10 cellular contexts compared by ENCODE assay signal in the genomic region with DNA sequence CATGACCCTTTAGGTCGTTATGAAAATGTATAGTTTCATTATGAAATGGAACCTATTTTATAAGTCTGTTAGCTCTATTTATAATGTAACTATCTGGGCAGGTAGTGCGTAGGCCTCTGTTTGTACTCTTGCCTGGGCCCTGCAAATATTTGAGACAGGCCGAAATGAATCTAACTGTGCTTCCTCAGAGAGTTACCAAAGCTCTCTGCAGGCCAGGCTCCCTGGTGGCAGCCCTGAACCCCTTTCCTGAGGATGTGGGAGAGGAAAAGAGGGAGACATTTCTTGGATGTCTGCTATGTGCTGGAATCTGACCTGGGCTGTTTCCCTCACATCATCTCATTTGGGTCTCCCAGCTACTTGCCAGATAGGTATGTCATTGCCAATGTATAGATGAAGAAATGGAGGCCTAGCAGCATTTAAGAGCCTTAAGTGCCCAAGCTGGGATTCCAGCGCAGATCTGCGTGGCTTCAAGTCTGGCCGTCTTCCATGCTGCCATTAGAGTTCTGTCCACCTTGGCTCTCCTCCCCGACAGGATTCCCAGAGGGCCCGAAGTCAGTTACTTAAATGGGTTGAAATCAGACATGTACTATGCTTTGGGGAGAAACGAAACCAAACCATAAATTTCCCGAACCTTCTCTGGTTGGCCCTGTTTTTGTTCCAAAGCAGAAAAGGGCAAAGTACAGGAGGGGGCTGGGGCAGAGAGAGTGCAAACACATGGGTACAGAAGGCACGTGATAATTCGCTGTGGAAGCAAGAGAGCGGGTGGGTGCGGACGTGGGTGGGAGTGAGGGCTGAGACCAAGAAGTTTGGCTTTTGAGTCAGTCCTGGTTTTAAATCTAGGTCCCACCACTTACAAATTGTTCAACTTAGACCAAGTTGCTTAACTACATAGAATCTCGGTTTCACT. TPM values are rescaled to one million over a fixed set of nuclear protein-coding genes. Genes with fewer than 3 reads are reported as not detected.
DNase-seq lines count a peak whose midpoint lies in the region; ATAC-seq and TF ChIP-seq lines count a peak whose summit lies in the region.
"Had no signal": no experiment of that assay in that cellular context is flagged by ENCODE, and none has a peak within 500 bp of the region (broad histone marks: within the 10 kb centered on the region; RNA-seq: fewer than 3 reads in every experiment).

No MANE protein-coding gene starts in this region.

- POLR2A ChIA-PET in activated CD8-positive, alpha-beta T cell treated with anti-CD3 and anti-CD28 coated beads for 36 hours (lab: Charles Lee) = interaction anchor here (0.9 to 4.3 kb wide), 15 partner anchors 9 to 57 kb away, joined by 3 to 87 read pairs (median 6); a partner anchor contains a TSS

- H3K4me1 ChIP-seq in endodermal cell (ENCODE audit: control insufficient read depth, insufficient read depth, low read length) = no peaks in the 10 kb centered on the region

- H3K36me3 ChIP-seq in endodermal cell (ENCODE audit: control insufficient read depth, insufficient read depth, low read length) = no peaks in the 10 kb centered on the region

- CTCF ChIA-PET in activated CD8-positive, alpha-beta T cell treated with anti-CD3 and anti-CD28 coated beads for 36 hours (lab: Charles Lee) = interaction anchor here (0.9 to 2.5 kb wide), 9 partner anchors 9 to 36 kb away, joined by 3 to 24 read pairs (median 4); no protein-coding TSS in a partner anchor

- DNase-seq in GM12865 (ENCODE audit: low read depth) (peak; percentile 69), fibroblast of peridontal ligament (ENCODE audit: extremely low read depth) (peak; percentile 15), endodermal cell (no peak), anterior cingulate cortex (lab: John Stamatoyannopoulos, UW) (no peak), NCI-H2196 (lab: John Stamatoyannopoulos, UW; ENCODE audit: unreplicated experiment) (no peak), NCI-H226 (no peak)
- DNase-seq in activated CD8-positive, alpha-beta T cell treated with anti-CD3 and anti-CD28 coated beads for 36 hours = peak; percentile 94
- peak; percentile 54 to 77 for DNase-seq in stimulated activated CD8-positive, alpha-beta memory T cell treated with anti-CD3 and anti-CD28 coated beads, Interleukin-15, amount 100 ng/mL, for 4 hours (ENCODE audit: low read depth in 2 of 2)
- DNase-seq: DMS 273 treated with DMSO at 0.1 percent for 48 hours had no signal

- H3K4me3 ChIP-seq in GM12865 (ENCODE audit: low read depth, low read length) (peak overlapping the region; percentile 23), endodermal cell (ENCODE audit: low read length) (no peak overlapping the region)

- ATAC-seq in activated CD8-positive, alpha-beta T cell treated with anti-CD3 and anti-CD28 coated beads for 36 hours = no peak
- ATAC-seq: Panc1 had no signal

- peaks cover 8% of the 10 kb centered on the region for H3K9me3 Mint-ChIP-seq in activated CD8-positive, alpha-beta T cell treated with anti-CD3 and anti-CD28 coated beads for 36 hours
- peaks cover 3% of the 10 kb centered on the region for H3K9me3 Mint-ChIP-seq in endodermal cell

- no peak overlapping the region for H3K9ac ChIP-seq in endodermal cell (ENCODE audit: extremely low read depth, low read length, poor library complexity, severe bottlenecking)

- intact Hi-C loops in activated CD8-positive, alpha-beta T cell treated with anti-CD3 and anti-CD28 coated beads for 36 hours (cut with micrococcal nuclease) = loop anchor here (2.0 kb wide), 1 partner anchor 35 kb away; no protein-coding TSS in a partner anchor

- peaks cover 92% of the 10 kb centered on the region for H3K4me1 Mint-ChIP-seq in activated CD8-positive, alpha-beta T cell treated with anti-CD3 and anti-CD28 coated beads for 36 hours (ENCODE audit: low read depth)
- H3K4me1 Mint-ChIP-seq in endodermal cell = peaks cover 12% of the 10 kb centered on the region

- TF ChIP-seq CTCF in GM12865 (IDR thresholded peaks at IDR 0.05; ENCODE audit: insufficient read depth, low read depth, low read length, missing control alignments) = no peak
- TF ChIP-seq CTCF in activated CD8-positive, alpha-beta T cell treated with anti-CD3 and anti-CD28 coated beads for 36 hours (IDR thresholded peaks at IDR 0.05) = no peak
- TF ChIP-seq CTCF in endodermal cell (conservative IDR thresholded peaks at IDR 0.05) = no peak

- no peaks in the 10 kb centered on the region for H3K9me3 ChIP-seq in endodermal cell (ENCODE audit: control insufficient read depth, low read length)

- peak overlapping the region; percentile 99 for H3K27ac Mint-ChIP-seq in activated CD8-positive, alpha-beta T cell treated with anti-CD3 and anti-CD28 coated beads for 36 hours
- H3K27ac Mint-ChIP-seq in endodermal cell = no peak overlapping the region

- H3K27ac ChIP-seq in endodermal cell (ENCODE audit: low read depth, low read length) = no peak overlapping the region

- H3K27me3 Mint-ChIP-seq in activated CD8-positive, alpha-beta T cell treated with anti-CD3 and anti-CD28 coated beads for 36 hours = no peaks in the 10 kb centered on the region
- peaks cover 7% of the 10 kb centered on the region for H3K27me3 Mint-ChIP-seq in endodermal cell (ENCODE audit: insufficient read depth)

- H3K36me3 Mint-ChIP-seq in activated CD8-positive, alpha-beta T cell treated with anti-CD3 and anti-CD28 coated beads for 36 hours (ENCODE audit: low read depth) = peaks cover 19% of the 10 kb centered on the region
- H3K36me3 Mint-ChIP-seq in endodermal cell (ENCODE audit: low read depth) = no peaks in the 10 kb centered on the region

- peak overlapping the region; percentile 54 for H3K4me3 Mint-ChIP-seq in activated CD8-positive, alpha-beta T cell treated with anti-CD3 and anti-CD28 coated beads for 36 hours
- no peak overlapping the region for H3K4me3 Mint-ChIP-seq in endodermal cell

- no peaks in the 10 kb centered on the region for H3K27me3 ChIP-seq in endodermal cell (ENCODE audit: control insufficient read depth, insufficient read depth, low read length, poor library complexity, severe bottlenecking)

- 87 to 94% methylated on average over 14 to 15 of the region's 16 CpGs for WGBS in endodermal cell (ENCODE audit: insufficient coverage in 1 of 2, insufficient read length in 1 of 2), 2 experiments

RNA-seq across cellular contexts. Expression of a gene that starts 33.0 kb away (rescaled TPM):
- total RNA-seq in activated CD8-positive, alpha-beta T cell treated with anti-CD3 and anti-CD28 coated beads for 36 hours = 100 to 1,000 TPM; 297 to 302 TPM
- total RNA-seq in endodermal cell = under 1 TPM in 1 of 2 donors, not detected in 1; 0.53 TPM
- polyA plus RNA-seq in endodermal cell (2013, experiment 1 of 2) = 0.21 TPM
- polyA plus RNA-seq in endodermal cell (2013, experiment 2 of 2) = not detected

RNA-seq across cellular contexts. Expression of a gene that starts 49.3 kb away (rescaled TPM):
- 10 to 100 TPM; 87.8 to 92.5 TPM for total RNA-seq in activated CD8-positive, alpha-beta T cell treated with anti-CD3 and anti-CD28 coated beads for 36 hours
- 100 to 1,000 TPM; 156 to 191 TPM for total RNA-seq in endodermal cell
- polyA plus RNA-seq in endodermal cell (2013, experiment 1 of 2) = 234 TPM
- 224 TPM for polyA plus RNA-seq in endodermal cell (2013, experiment 2 of 2)

Comparison
In these comparisons a context has a peak if more than half of its experiments do, and no peak if none do; other contexts are left out.
1. DNase-seq: peak in GM12865 (single experiment), activated CD8-positive, alpha-beta T cell treated with anti-CD3 and anti-CD28 coated beads for 36 hours (single experiment), fibroblast of peridontal ligament (single experiment) and stimulated activated CD8-positive, alpha-beta memory T cell treated with anti-CD3 and anti-CD28 coated beads, Interleukin-15, amount 100 ng/mL, for 4 hours (2 of 2); none in endodermal cell (single experiment), anterior cingulate cortex (0 of 58), NCI-H2196 (single experiment) and NCI-H226 (single experiment).
2. RNA of a gene that starts 33.0 kb away (total RNA-seq): 297 to 302 TPM in activated CD8-positive, alpha-beta T cell treated with anti-CD3 and anti-CD28 coated beads for 36 hours; 0.53 TPM in endodermal cell; every median in the first group is over 100 times any median in the second.